In genomic region chr20:49595811-49596545, GRCh38 we compare ENCODE assay signal across 1 cellular context.
A peak's percentile ranks its signal among the peaks of the same experiment; 100 is the strongest.
TF ChIP-seq lines count a peak whose summit lies in the region.

No MANE protein-coding gene starts in this region.

TF ChIP-seq in IMR-90, 13 proteins besides CTCF, POLR2A, EP300 and RAD21 (continued from another document):
- 0 out of 2 replicates have a peak, but pooled peaks have one; percentile 1 for TF ChIP-seq BHLHE40 (IDR thresholded peaks at IDR 0.05; ENCODE audit: low read depth, low read length)
